19 cellular contexts compared by ENCODE assay signal in the genomic region with DNA sequence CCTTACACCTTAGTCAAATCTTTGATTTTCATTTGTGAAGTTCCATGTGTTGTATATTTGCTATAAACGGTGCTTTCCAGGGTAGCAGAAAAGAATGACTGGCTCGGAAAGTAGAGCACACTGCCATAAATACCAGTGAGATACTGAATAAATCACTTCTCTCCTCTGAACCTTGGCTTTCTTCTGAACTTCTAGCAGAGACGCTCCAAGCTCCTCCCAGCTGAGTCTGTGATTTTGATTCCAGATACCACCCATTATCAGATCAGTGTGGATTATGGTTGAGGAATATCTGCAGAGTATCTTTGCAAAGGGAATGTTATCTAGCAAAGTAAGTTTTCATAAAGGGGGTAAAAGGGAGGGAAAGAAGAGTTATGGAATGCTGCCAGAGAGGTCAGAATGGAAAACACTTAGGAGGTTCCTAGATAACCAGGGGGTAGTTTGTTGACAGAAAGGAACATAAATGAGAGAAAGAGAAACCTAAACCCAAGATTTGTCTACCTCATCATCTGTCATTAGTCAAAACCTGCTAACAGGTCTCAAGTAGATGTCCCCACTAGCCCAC.
"Had no signal": no experiment of that assay in that cellular context is flagged by ENCODE, and none has a peak within 500 bp of the region (broad histone marks: within the 10 kb centered on the region; RNA-seq: fewer than 3 reads in every experiment).

No MANE protein-coding gene starts in this region.

- H3K27me3 ChIP-seq: foreskin keratinocyte, neural progenitor cell, testis had no signal

- H3K9ac ChIP-seq: neural progenitor cell had no signal

- H3K4me2 ChIP-seq: neural progenitor cell had no signal

- H3K4me3 Mint-ChIP-seq: activated B cell treated with CpG ODN at 0.5 μM for 24 hours; activated CD4-positive, alpha-beta T cell treated with anti-CD3 and anti-CD28 coated beads, Interleukin-2, amount 10 ng/mL, durations not matched to agents 7 days and 5 days; activated naive CD8-positive, alpha-beta T cell treated with anti-CD3 and anti-CD28 coated beads, Interleukin-2, amount 50 U/mL, for 24 hours; central memory CD8-positive, alpha-beta T cell; endodermal cell; neural progenitor cell; T-helper 17 cell had no signal

- H3K9me3 ChIP-seq: testis had no signal

- H3K27ac Mint-ChIP-seq: activated B cell treated with CpG ODN at 0.5 μM for 24 hours; activated CD4-positive, alpha-beta T cell treated with anti-CD3 and anti-CD28 coated beads, Interleukin-2, amount 10 ng/mL, durations not matched to agents 7 days and 5 days; activated naive CD8-positive, alpha-beta T cell treated with anti-CD3 and anti-CD28 coated beads, Interleukin-2, amount 50 U/mL, for 24 hours; endodermal cell; neural progenitor cell; T-helper 17 cell had no signal

- DNase-seq: activated B cell treated with CpG ODN at 0.5 μM for 24 hours; activated CD4-positive, alpha-beta T cell treated with anti-CD3 and anti-CD28 coated beads, Interleukin-2, amount 10 ng/mL, durations not matched to agents 7 days and 5 days; activated CD8-positive, alpha-beta memory T cell treated with anti-CD3 and anti-CD28 coated beads for 24 hours; activated naive CD4-positive, alpha-beta T cell treated with Interleukin-2 at 50 U/mL for 16 hours; activated naive CD8-positive, alpha-beta T cell treated with anti-CD3 and anti-CD28 coated beads, Interleukin-2, amount 50 U/mL, for 24 hours; dermis blood vessel endothelial cell; endodermal cell; foreskin keratinocyte; head of caudate nucleus; islet precursor cell; mesendoderm; posterior cingulate gyrus; stimulated activated CD4-positive, alpha-beta T cell treated with anti-CD3 and anti-CD28 coated beads, Interleukin-1b, Interleukin-23, amount 100 ng/mL, for 48 hours; stimulated activated naive CD4-positive, alpha-beta T cell; T-helper 17 cell; testis had no signal

- H3K36me3 ChIP-seq: neural progenitor cell had no signal

- H3K27ac ChIP-seq: foreskin keratinocyte, neural progenitor cell, testis had no signal

- H3K4me1 ChIP-seq: neural progenitor cell had no signal

- H3K9me3 Mint-ChIP-seq: activated CD4-positive, alpha-beta T cell treated with anti-CD3 and anti-CD28 coated beads, Interleukin-2, amount 10 ng/mL, durations not matched to agents 7 days and 5 days; activated naive CD8-positive, alpha-beta T cell treated with anti-CD3 and anti-CD28 coated beads, Interleukin-2, amount 50 U/mL, for 24 hours; central memory CD8-positive, alpha-beta T cell had no signal

- H3K4me1 Mint-ChIP-seq: activated B cell treated with CpG ODN at 0.5 μM for 24 hours; activated CD4-positive, alpha-beta T cell treated with anti-CD3 and anti-CD28 coated beads, Interleukin-2, amount 10 ng/mL, durations not matched to agents 7 days and 5 days; activated naive CD8-positive, alpha-beta T cell treated with anti-CD3 and anti-CD28 coated beads, Interleukin-2, amount 50 U/mL, for 24 hours; central memory CD8-positive, alpha-beta T cell; neural progenitor cell; T-helper 17 cell had no signal

- ATAC-seq: activated naive CD8-positive, alpha-beta T cell treated with anti-CD3 and anti-CD28 coated beads, Interleukin-2, amount 50 U/mL, for 24 hours; esophagus mucosa; foreskin keratinocyte; T-helper 17 cell had no signal

- H3K27me3 Mint-ChIP-seq: activated B cell treated with CpG ODN at 0.5 μM for 24 hours; activated naive CD8-positive, alpha-beta T cell treated with anti-CD3 and anti-CD28 coated beads, Interleukin-2, amount 50 U/mL, for 24 hours; central memory CD8-positive, alpha-beta T cell; T-helper 17 cell had no signal

- H2AFZ ChIP-seq: neural progenitor cell had no signal

- H3K4me3 ChIP-seq: neural progenitor cell, testis had no signal
